In the genomic region with DNA sequence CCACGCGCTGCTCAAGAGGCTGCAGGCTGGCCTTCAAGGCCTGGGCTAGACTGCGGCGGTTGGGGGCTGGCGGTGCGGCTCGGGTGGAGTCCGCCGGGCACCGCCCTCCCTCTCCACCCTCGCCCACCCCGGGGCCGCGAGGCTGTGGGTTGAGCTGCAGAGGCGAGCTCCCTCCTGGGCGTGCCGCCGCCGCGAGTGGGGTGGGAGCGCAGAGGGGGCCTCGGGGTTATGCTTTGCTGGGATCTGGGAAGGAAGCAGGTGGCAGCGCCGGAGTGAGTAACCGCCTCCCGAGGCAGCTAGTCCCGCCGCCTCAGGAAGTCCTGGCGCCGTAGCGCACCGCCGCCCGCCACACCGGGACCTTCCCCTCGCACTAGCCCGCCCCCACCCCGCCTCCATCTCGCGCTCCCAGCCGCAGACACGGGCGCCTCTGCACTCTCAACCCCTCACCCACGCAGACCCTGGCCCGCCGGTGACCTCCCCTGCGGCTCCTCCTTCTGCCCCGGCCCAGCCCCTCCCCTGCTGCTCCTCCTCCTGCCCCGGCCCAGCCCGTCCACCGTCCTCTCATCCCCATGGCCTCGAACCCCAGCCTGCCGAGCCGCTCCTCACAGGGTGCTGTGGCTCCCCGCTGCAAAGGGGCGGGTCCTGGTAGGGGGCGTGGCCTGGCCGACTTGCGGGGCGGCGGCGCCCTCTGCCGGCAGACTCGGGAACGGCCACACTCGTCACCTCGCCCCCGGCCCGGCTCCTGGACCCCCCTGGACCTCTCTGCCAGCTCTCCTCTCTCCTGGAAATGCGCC, we compare ENCODE assay signal across 8 cellular contexts. TPM values are rescaled to one million over a fixed set of nuclear protein-coding genes. Genes with fewer than 3 reads are reported as not detected.
DNase-seq lines count a peak whose midpoint lies in the region; ATAC-seq and TF ChIP-seq lines count a peak whose summit lies in the region.

No MANE protein-coding gene starts in this region.

- H3K27ac ChIP-seq in A673 (ENCODE audit: low read depth, low read length, poor library complexity, severe bottlenecking) (peak overlapping the region; percentile 44), heart left ventricle (peak overlapping the region; percentile 16 to 94 (median 68))

- H2AFZ ChIP-seq in Loucy (ENCODE audit: low read length), result peak overlapping the region; percentile 81

- CTCF ChIA-PET in A673 (lab: Charles Lee), result interaction anchor here (0.5 to 5.5 kb wide), 13 partner anchors 9 to 130 kb away, joined by 3 to 38 read pairs (median 4); a partner anchor contains a TSS

- H3K9me3 Mint-ChIP-seq in activated naive CD8-positive, alpha-beta T cell (ENCODE audit: low read depth), result no peaks in the 10 kb centered on the region
- no peaks in the 10 kb centered on the region for H3K9me3 Mint-ChIP-seq in type B pancreatic cell

- ATAC-seq in GM18909 (IDR thresholded peaks at IDR 0.05; ENCODE audit: poor library complexity, unreplicated experiment), result peak; percentile 49
- ATAC-seq in SK-N-SH treated with all-trans-retinoic acid at 6 μM for 48 hours, result peak; percentile 69
- ATAC-seq in heart left ventricle, result peak; percentile 26 to 62 (median 50)

- intact Hi-C loops in A673 (cut with micrococcal nuclease; ENCODE audit: unreplicated experiment), result loop anchor here (1.0 kb wide), 2 partner anchors 18 to 30 kb away; no protein-coding TSS in a partner anchor
- intact Hi-C loops in heart left ventricle (cut with DNase I), result loop anchor here in 4 of 10 donors (1.0 to 5.0 kb wide), 5 partner anchors 18 to 126 kb away; a partner anchor contains a TSS

- H3K9me3 ChIP-seq in A673 (ENCODE audit: low read depth, low read length, poor library complexity, severe bottlenecking), result no peaks in the 10 kb centered on the region
- no peaks in the 10 kb centered on the region for H3K9me3 ChIP-seq in Loucy (ENCODE audit: insufficient read depth, low read depth, low read length)
- no peaks in the 10 kb centered on the region for H3K9me3 ChIP-seq in heart left ventricle

- H3K27me3 ChIP-seq in A673 (replicated peaks; ENCODE audit: insufficient read depth, low read depth, low read length, poor library complexity) (no peaks in the 10 kb centered on the region), Loucy (ENCODE audit: insufficient read depth, low read length, poor library complexity, severe bottlenecking) (no peaks in the 10 kb centered on the region), heart left ventricle (no peaks in the 10 kb centered on the region)

- H3K4me1 Mint-ChIP-seq in activated naive CD8-positive, alpha-beta T cell (ENCODE audit: low read depth), result peaks cover 47% of the 10 kb centered on the region
- peaks cover 27% of the 10 kb centered on the region for H3K4me1 Mint-ChIP-seq in type B pancreatic cell (ENCODE audit: unreplicated experiment)

- no peaks in the 10 kb centered on the region for H3K9me2 ChIP-seq in Loucy (replicated peaks; ENCODE audit: low read depth, low read length)

- BruUV-seq in A673 (replicated peaks; lab: Mats Ljungman, UMichigan), result no TSS peak

- no peaks in the 10 kb centered on the region for H3K36me3 Mint-ChIP-seq in activated naive CD8-positive, alpha-beta T cell
- H3K36me3 Mint-ChIP-seq in type B pancreatic cell, result no peaks in the 10 kb centered on the region

- H3K4me3 Mint-ChIP-seq in activated naive CD8-positive, alpha-beta T cell, result peak overlapping the region; percentile 88
- peak overlapping the region; percentile 84 for H3K4me3 Mint-ChIP-seq in type B pancreatic cell

- no peaks in the 10 kb centered on the region for H3K27me3 Mint-ChIP-seq in activated naive CD8-positive, alpha-beta T cell
- peaks cover 44% of the 10 kb centered on the region for H3K27me3 Mint-ChIP-seq in type B pancreatic cell

- POLR2A ChIA-PET in A673 (lab: Charles Lee; ENCODE audit: low non-redundant PET), result no interaction called here

- 0 to 1% (median 1%) methylated on average over 25 to 70 of the region's 70 CpGs for WGBS in heart left ventricle, 4 donors

- no peaks in the 10 kb centered on the region for H3F3A ChIP-seq in Loucy (ENCODE audit: low read depth)

- H3K4me3 ChIP-seq in A673 (ENCODE audit: low read depth, low read length, poor library complexity, severe bottlenecking), result peak overlapping the region; percentile 60
- H3K4me3 ChIP-seq in Loucy (ENCODE audit: low read length, poor library complexity, severe bottlenecking), result peak overlapping the region; percentile 74
- H3K4me3 ChIP-seq in heart left ventricle, result peak overlapping the region; percentile 32 to 62 (median 55)

- H3K27ac Mint-ChIP-seq in activated naive CD8-positive, alpha-beta T cell, result peak overlapping the region; percentile 95
- H3K27ac Mint-ChIP-seq in type B pancreatic cell, result no peak overlapping the region

- no peaks in the 10 kb centered on the region for H3K79me2 ChIP-seq in Loucy (ENCODE audit: insufficient read depth, low read length)

- peaks cover 19% of the 10 kb centered on the region for H3K4me1 ChIP-seq in A673 (ENCODE audit: insufficient read depth, low read length, poor library complexity, severe bottlenecking)
- H3K4me1 ChIP-seq in Loucy (ENCODE audit: insufficient read depth, low read length, poor library complexity, severe bottlenecking), result peaks cover 31% of the 10 kb centered on the region
- peaks cover 0 to 54% (median 35%) of the 10 kb centered on the region in 12 donors for H3K4me1 ChIP-seq in heart left ventricle

- peak in 1 of 2 donors; percentile 20 for TF ChIP-seq POLR2A in heart left ventricle (IDR thresholded peaks at IDR 0.05)

- H3K36me3 ChIP-seq in A673 (ENCODE audit: insufficient read depth, low read length, poor library complexity, severe bottlenecking) (no peaks in the 10 kb centered on the region), Loucy (ENCODE audit: insufficient read depth, low read length) (no peaks in the 10 kb centered on the region), heart left ventricle (no peaks in the 10 kb centered on the region)

- H4K20me1 ChIP-seq in Loucy (ENCODE audit: insufficient read depth, low read length, poor library complexity, severe bottlenecking), result no peaks in the 10 kb centered on the region

- peak overlapping the region; percentile 82 for H3K4me2 ChIP-seq in Loucy (ENCODE audit: low read depth, low read length, poor library complexity, severe bottlenecking)

- peak overlapping the region; percentile 68 for H3K9ac ChIP-seq in Loucy (ENCODE audit: low read depth, low read length, poor library complexity, severe bottlenecking)

- peak; percentile 99 for TF ChIP-seq CTCF in A673 (conservative IDR thresholded peaks at IDR 0.05; ENCODE audit: low read depth, low read length)
- TF ChIP-seq CTCF in Loucy (conservative IDR thresholded peaks at IDR 0.05; ENCODE audit: low read length), result peak; percentile 90
- peak; percentile 92 to 98 (median 94) for TF ChIP-seq CTCF in heart left ventricle (IDR thresholded peaks at IDR 0.05)
- TF ChIP-seq CTCF in type B pancreatic cell (conservative IDR thresholded peaks at IDR 0.05), result peak; percentile 99

- DNase-seq in A673 (ENCODE audit: low spot score), result peak; percentile 86
- peak; percentile 87 to 95 (median 90) for DNase-seq in heart left ventricle
- peak; percentile 52 for DNase-seq in pons (ENCODE audit: low spot score)
- peak; percentile 91 for DNase-seq in type B pancreatic cell (ENCODE audit: extremely low spot score, unreplicated experiment)

TF ChIP-seq in SK-N-SH treated with all-trans-retinoic acid at 6 μM for 48 hours, 23 proteins besides CTCF, POLR2A, EP300 and RAD21 (continues in another document):
- TF ChIP-seq ZFP30 (CRISPR knock-in tag; IDR thresholded peaks at IDR 0.05) (no peak), TOX (CRISPR knock-in tag; IDR thresholded peaks at IDR 0.05; ENCODE audit: borderline replicate concordance) (no peak), ZNF565 (CRISPR knock-in tag; conservative IDR thresholded peaks at IDR 0.05; ENCODE audit: low read depth) (no peak), GLIS3 (CRISPR knock-in tag; IDR thresholded peaks at IDR 0.05) (no peak)
- TF ChIP-seq, protein P1, sequence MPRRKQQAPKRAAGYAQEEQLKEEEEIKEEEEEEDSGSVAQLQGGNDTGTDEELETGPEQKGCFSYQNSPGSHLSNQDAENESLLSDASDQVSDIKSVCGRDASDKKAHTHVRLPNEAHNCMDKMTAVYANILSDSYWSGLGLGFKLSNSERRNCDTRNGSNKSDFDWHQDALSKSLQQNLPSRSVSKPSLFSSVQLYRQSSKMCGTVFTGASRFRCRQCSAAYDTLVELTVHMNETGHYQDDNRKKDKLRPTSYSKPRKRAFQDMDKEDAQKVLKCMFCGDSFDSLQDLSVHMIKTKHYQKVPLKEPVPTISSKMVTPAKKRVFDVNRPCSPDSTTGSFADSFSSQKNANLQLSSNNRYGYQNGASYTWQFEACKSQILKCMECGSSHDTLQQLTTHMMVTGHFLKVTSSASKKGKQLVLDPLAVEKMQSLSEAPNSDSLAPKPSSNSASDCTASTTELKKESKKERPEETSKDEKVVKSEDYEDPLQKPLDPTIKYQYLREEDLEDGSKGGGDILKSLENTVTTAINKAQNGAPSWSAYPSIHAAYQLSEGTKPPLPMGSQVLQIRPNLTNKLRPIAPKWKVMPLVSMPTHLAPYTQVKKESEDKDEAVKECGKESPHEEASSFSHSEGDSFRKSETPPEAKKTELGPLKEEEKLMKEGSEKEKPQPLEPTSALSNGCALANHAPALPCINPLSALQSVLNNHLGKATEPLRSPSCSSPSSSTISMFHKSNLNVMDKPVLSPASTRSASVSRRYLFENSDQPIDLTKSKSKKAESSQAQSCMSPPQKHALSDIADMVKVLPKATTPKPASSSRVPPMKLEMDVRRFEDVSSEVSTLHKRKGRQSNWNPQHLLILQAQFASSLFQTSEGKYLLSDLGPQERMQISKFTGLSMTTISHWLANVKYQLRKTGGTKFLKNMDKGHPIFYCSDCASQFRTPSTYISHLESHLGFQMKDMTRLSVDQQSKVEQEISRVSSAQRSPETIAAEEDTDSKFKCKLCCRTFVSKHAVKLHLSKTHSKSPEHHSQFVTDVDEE (CRISPR knock-in tag; IDR thresholded peaks at IDR 0.05), result no peak

RNA-seq across cellular contexts. Expression of a gene that starts 16.6 kb away (rescaled TPM):
- total RNA-seq in A673 (2021) (4.8 and 5.4 TPM in 2 replicates), heart left ventricle (10 to 100 TPM; 12.9 to 38.0 (median 17.6) TPM), type B pancreatic cell (ENCODE audit: low replicate concordance) (4.2 and 16.5 TPM in 2 replicates)
- polyA plus RNA-seq in heart left ventricle, result 10 to 100 TPM; 17.8 to 26.5 TPM

RNA-seq across cellular contexts. Expression of a gene that starts 27.9 kb away (rescaled TPM):
- total RNA-seq in A673 (2021) (12.5 and 19.8 TPM in 2 replicates), heart left ventricle (100 to 1,000 TPM in 2 of 9 donors, 10 to 100 TPM in 7; 22.0 to 140 (median 42.0) TPM), type B pancreatic cell (ENCODE audit: low replicate concordance) (11.4 and 81.9 TPM in 2 replicates)
- polyA plus RNA-seq in heart left ventricle, result 10 to 100 TPM; 59.5 to 66.3 TPM

RNA-seq across cellular contexts. Expression of a gene that starts 46.4 kb away (rescaled TPM):
- total RNA-seq in A673 (2021), result 52.0 and 54.3 TPM in 2 replicates
- 10 to 100 TPM; 18.9 to 46.7 (median 24.1) TPM for total RNA-seq in heart left ventricle
- 100 to 1,000 TPM in 1 of 2 donors, 10 to 100 TPM in 1; 22.1 to 108 TPM for polyA plus RNA-seq in heart left ventricle
- 35.7 and 48.7 TPM in 2 replicates for total RNA-seq in type B pancreatic cell (ENCODE audit: low replicate concordance)

RNA-seq across cellular contexts. Expression of a gene that starts 56.1 kb away (rescaled TPM):
- 0.24 and 0.28 TPM in 2 replicates for total RNA-seq in A673 (2021)
- under 1 TPM in 3 of 9 donors, not detected in 6; 0.29 to 0.52 (median 0.32) TPM for total RNA-seq in heart left ventricle
- polyA plus RNA-seq in heart left ventricle, result under 1 TPM; 0.08 to 0.65 TPM
- total RNA-seq in type B pancreatic cell (ENCODE audit: low replicate concordance), result not detected in 2 replicates

Comparison
In these comparisons a context has a peak if more than half of its experiments do, and no peak if none do; other contexts are left out.
1. Peak in every context shown above with its lines: DNase-seq, ATAC-seq, H3K4me3 ChIP-seq and H3K27ac ChIP-seq.